8 cellular contexts compared by ENCODE assay signal in genomic region chr1:120850531-120851421, GRCh38. TPM values are rescaled to one million over a fixed set of nuclear protein-coding genes. Genes with fewer than 3 reads are reported as not detected.
A peak's percentile ranks its signal among the peaks of the same experiment; 100 is the strongest.
DNase-seq lines count a peak whose midpoint lies in the region; ATAC-seq and TF ChIP-seq lines count a peak whose summit lies in the region.
"Not testable (repeated sequence)": the region's sequence is repeated elsewhere in the genome, so short reads cannot be mapped to it uniquely, and the experiment has no call there.

No MANE protein-coding gene starts in this region.

- H3K9me3 Mint-ChIP-seq in activated naive CD4-positive, alpha-beta T cell treated with anti-CD3 and anti-CD28 coated beads, Interleukin-2, amount 50 U/mL, for 24 hours = not testable (repeated sequence)

- H3K36me3 ChIP-seq in ovary = not testable (repeated sequence)

- H3K27me3 ChIP-seq in ovary = not testable (repeated sequence)

- peak overlapping the region; percentile 99 for H3K27ac Mint-ChIP-seq in activated naive CD4-positive, alpha-beta T cell treated with anti-CD3 and anti-CD28 coated beads, Interleukin-2, amount 50 U/mL, for 24 hours

- intact Hi-C loops in ovary (cut with DNase I) = not testable (repeated sequence)

- TF ChIP-seq EP300 in ovary (IDR thresholded peaks at IDR 0.05) = not testable (repeated sequence)

- not testable (repeated sequence) for TF ChIP-seq CTCF in GM10248 (IDR thresholded peaks at IDR 0.05; ENCODE audit: control extremely low read depth, extremely low read depth, low read depth, missing control alignments); ovary (IDR thresholded peaks at IDR 0.05)

- H3K4me1 ChIP-seq in ovary (ENCODE audit: insufficient read depth) = not testable (repeated sequence)

- peak; percentile 27 for DNase-seq in GM10248 (ENCODE audit: extremely low spot score)
- DNase-seq in NCI-H1694 treated with DMSO at 0.1 percent for 48 hours (lab: John Stamatoyannopoulos, UW) = peak; percentile 14
- DNase-seq in T follicular helper cell (ENCODE audit: low read depth) = peak; percentile 65
- peak; percentile 91 for DNase-seq in glomerular visceral epithelial cell (ENCODE audit: extremely low spot score)
- peak in 4 of 5 donors; percentile 74 to 80 (median 78) for DNase-seq in ovary
- peak in 36 of 49 donors; percentile 11 to 83 (median 60) for DNase-seq in substantia nigra (lab: John Stamatoyannopoulos, UW)

- H3K27ac ChIP-seq in ovary = peak overlapping the region; percentile 32 to 74
- peak overlapping the region; percentile 21 for H3K27ac ChIP-seq in substantia nigra (ENCODE audit: low read depth, low read length, poor library complexity, severe bottlenecking)

- not testable (repeated sequence) for H3K36me3 Mint-ChIP-seq in activated naive CD4-positive, alpha-beta T cell treated with anti-CD3 and anti-CD28 coated beads, Interleukin-2, amount 50 U/mL, for 24 hours

- peaks cover 14% of the 10 kb centered on the region for H3K4me1 Mint-ChIP-seq in activated naive CD4-positive, alpha-beta T cell treated with anti-CD3 and anti-CD28 coated beads, Interleukin-2, amount 50 U/mL, for 24 hours

- H3K4me3 ChIP-seq in ovary = not testable (repeated sequence)

- not testable (repeated sequence) for H3K27me3 Mint-ChIP-seq in activated naive CD4-positive, alpha-beta T cell treated with anti-CD3 and anti-CD28 coated beads, Interleukin-2, amount 50 U/mL, for 24 hours

- peak overlapping the region; percentile 88 for H3K4me3 Mint-ChIP-seq in activated naive CD4-positive, alpha-beta T cell treated with anti-CD3 and anti-CD28 coated beads, Interleukin-2, amount 50 U/mL, for 24 hours

- H3K9me3 ChIP-seq in ovary = not testable (repeated sequence)

- WGBS in ovary, 3 donors = 0 to 1% methylated on average over 50 of the region's 50 CpGs; no CpG with 5 or more reads in 1 of the 3 donors

- not testable (repeated sequence) for TF ChIP-seq POLR2A in ovary (IDR thresholded peaks at IDR 0.05)

- CTCF ChIA-PET in GM10248 (lab: Yijun Ruan, JAX) = not testable (repeated sequence)

- POLR2A ChIA-PET in GM10248 (lab: Yijun Ruan, JAX) = not testable (repeated sequence)

- peak; percentile 83 for ATAC-seq in HG02759 (IDR thresholded peaks at IDR 0.05; ENCODE audit: unreplicated experiment)

RNA-seq across cellular contexts. Expression of gene PPIAL4A, which starts 38.8 kb away (rescaled TPM):
- not detected for total RNA-seq in ovary
- not detected for polyA plus RNA-seq in ovary

Comparison
In these comparisons a context has a peak if more than half of its experiments do, and no peak if none do; other contexts are left out.
1. DNase-seq: peak in every context shown above with its lines; median percentile 91 in glomerular visceral epithelial cell; 78 in ovary; 65 in T follicular helper cell; 60 in substantia nigra; 27 in GM10248; 14 in NCI-H1694 treated with DMSO at 0.1 percent for 48 hours.